In the genomic region with DNA sequence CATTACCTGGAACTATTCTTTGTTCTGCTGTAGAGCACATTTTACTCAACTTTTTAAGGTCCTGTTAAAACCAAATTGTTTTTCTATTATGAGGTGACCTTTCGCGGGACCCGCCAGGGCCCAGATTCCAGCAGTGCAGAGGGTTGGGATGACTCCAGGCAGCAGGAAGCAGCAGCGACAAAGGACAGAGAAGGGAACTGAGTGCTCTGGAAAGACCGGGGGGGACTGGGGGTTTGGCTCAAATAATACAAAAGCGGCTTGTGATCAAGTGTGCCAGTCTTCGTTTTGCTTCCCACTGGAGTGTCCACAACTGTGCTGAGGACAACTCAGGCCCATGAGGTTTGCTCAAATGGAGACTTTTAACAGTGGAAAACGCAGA, we compare ENCODE assay signal across 13 cellular contexts. TPM values are rescaled to one million over a fixed set of nuclear protein-coding genes. Genes with fewer than 3 reads are reported as not detected.
DNase-seq lines count a peak whose midpoint lies in the region; ATAC-seq lines count a peak whose summit lies in the region.
"Had no signal": no experiment of that assay in that cellular context is flagged by ENCODE, and none has a peak within 500 bp of the region (broad histone marks: within the 10 kb centered on the region; RNA-seq: fewer than 3 reads in every experiment).

No MANE protein-coding gene starts in this region.

- intact Hi-C loops in left cardiac atrium (cut with DNase I) (no loop called here), aorta (cut with DNase I) (no loop called here)

- 41 to 43% methylated on average over 8 of the region's 8 CpGs for WGBS in aorta, 2 donors

- peaks cover 1% of the 10 kb centered on the region for H3K4me1 Mint-ChIP-seq in activated naive CD8-positive, alpha-beta T cell (ENCODE audit: low read depth)
- H3K4me1 Mint-ChIP-seq in activated naive CD8-positive, alpha-beta T cell treated with anti-CD3 and anti-CD28 coated beads, Interleukin-2, amount 50 U/mL, for 24 hours, result peaks cover 11% of the 10 kb centered on the region
- H3K4me1 Mint-ChIP-seq: activated B cell treated with CpG ODN at 0.5 μM for 24 hours had no signal

- no peaks in the 10 kb centered on the region for H3K9me3 ChIP-seq in aorta (ENCODE audit: control insufficient read depth, low read length)
- H3K9me3 ChIP-seq: thoracic aorta had no signal

- H3K27ac Mint-ChIP-seq in activated naive CD8-positive, alpha-beta T cell, result peak overlapping the region; percentile 22
- H3K27ac Mint-ChIP-seq in activated naive CD8-positive, alpha-beta T cell treated with anti-CD3 and anti-CD28 coated beads, Interleukin-2, amount 50 U/mL, for 24 hours, result no peak overlapping the region
- H3K27ac Mint-ChIP-seq: activated B cell treated with CpG ODN at 0.5 μM for 24 hours had no signal

- no peak overlapping the region for H3K27ac ChIP-seq in aorta (ENCODE audit: low read depth in 1 of 2, low read length in 2 of 2)
- H3K27ac ChIP-seq: thoracic aorta had no signal

- no peak for DNase-seq in activated naive CD8-positive, alpha-beta T cell treated with anti-CD3 and anti-CD28 coated beads, Interleukin-2, amount 50 U/mL, for 24 hours
- DNase-seq in left cardiac atrium (no peak), nucleus accumbens (lab: John Stamatoyannopoulos, UW) (peak in 35 of 56 donors; percentile 11 to 74 (median 45)), aorta (no peak), NK-92 (lab: John Stamatoyannopoulos, UW; ENCODE audit: unreplicated experiment) (no peak), NCI-H1105 treated with DMSO at 0.1 percent for 48 hours (lab: John Stamatoyannopoulos, UW) (no peak)
- DNase-seq: activated B cell treated with CpG ODN at 0.5 μM for 24 hours, COR-L47, NCI-H1092, NCI-H226 had no signal

- H3K27me3 ChIP-seq in aorta (ENCODE audit: control insufficient read depth in 1 of 2, insufficient read depth in 2 of 2, low read length in 1 of 2), result no peaks in the 10 kb centered on the region

- ATAC-seq in activated naive CD8-positive, alpha-beta T cell treated with anti-CD3 and anti-CD28 coated beads, Interleukin-2, amount 50 U/mL, for 24 hours, result no peak
- ATAC-seq in left cardiac atrium, result peak; percentile 59 to 69
- ATAC-seq in aorta (ENCODE audit: low FRiP score), result peak; percentile 26
- ATAC-seq in HG03565 (IDR thresholded peaks at IDR 0.05; ENCODE audit: unreplicated experiment), result no peak

- H3K36me3 ChIP-seq in aorta (ENCODE audit: control insufficient read depth in 1 of 2, insufficient read depth in 2 of 2, low read length in 1 of 2), result peaks cover 0 to under 1% of the 10 kb centered on the region in 2 donors

- H3K4me3 Mint-ChIP-seq in activated naive CD8-positive, alpha-beta T cell, result no peak overlapping the region
- H3K4me3 Mint-ChIP-seq in activated naive CD8-positive, alpha-beta T cell treated with anti-CD3 and anti-CD28 coated beads, Interleukin-2, amount 50 U/mL, for 24 hours, result no peak overlapping the region
- H3K4me3 Mint-ChIP-seq: activated B cell treated with CpG ODN at 0.5 μM for 24 hours had no signal

- no peak overlapping the region for H3K4me3 ChIP-seq in aorta (ENCODE audit: low read length in 2 of 2)
- H3K4me3 ChIP-seq: thoracic aorta had no signal

- no peaks in the 10 kb centered on the region for H3K4me1 ChIP-seq in aorta (ENCODE audit: control insufficient read depth in 1 of 2, insufficient read depth in 2 of 2, low read length in 2 of 2)

- no peaks in the 10 kb centered on the region for H3K9me3 Mint-ChIP-seq in activated naive CD8-positive, alpha-beta T cell (ENCODE audit: low read depth)
- H3K9me3 Mint-ChIP-seq in activated naive CD8-positive, alpha-beta T cell treated with anti-CD3 and anti-CD28 coated beads, Interleukin-2, amount 50 U/mL, for 24 hours, result no peaks in the 10 kb centered on the region
- H3K9me3 Mint-ChIP-seq: activated B cell treated with CpG ODN at 0.5 μM for 24 hours had no signal

- H3K27me3 Mint-ChIP-seq in activated naive CD8-positive, alpha-beta T cell, result no peaks in the 10 kb centered on the region
- H3K27me3 Mint-ChIP-seq in activated naive CD8-positive, alpha-beta T cell treated with anti-CD3 and anti-CD28 coated beads, Interleukin-2, amount 50 U/mL, for 24 hours, result no peaks in the 10 kb centered on the region
- H3K27me3 Mint-ChIP-seq: activated B cell treated with CpG ODN at 0.5 μM for 24 hours had no signal

- peaks cover 4% of the 10 kb centered on the region for H3K36me3 Mint-ChIP-seq in activated naive CD8-positive, alpha-beta T cell
- H3K36me3 Mint-ChIP-seq in activated naive CD8-positive, alpha-beta T cell treated with anti-CD3 and anti-CD28 coated beads, Interleukin-2, amount 50 U/mL, for 24 hours (ENCODE audit: low read depth), result peaks cover 10% of the 10 kb centered on the region

RNA-seq across cellular contexts. Expression of a gene that starts 26.9 kb away (rescaled TPM):
- total RNA-seq in left cardiac atrium, result 10 to 100 TPM; 48.7 to 78.7 TPM
- total RNA-seq in aorta, result 100 to 1,000 TPM; 184 to 275 TPM
- 100 to 1,000 TPM in 1 of 2 donors, 10 to 100 TPM in 1; 44.1 to 153 TPM for polyA plus RNA-seq in aorta

Comparison
In these comparisons a context has a peak if more than half of its experiments do, and no peak if none do; other contexts are left out.
1. ATAC-seq: peak in left cardiac atrium (2 of 2) and aorta (single experiment); none in activated naive CD8-positive, alpha-beta T cell treated with anti-CD3 and anti-CD28 coated beads, Interleukin-2, amount 50 U/mL, for 24 hours (single experiment) and HG03565 (single experiment).
2. DNase-seq: peak in nucleus accumbens (35 of 56); none in activated naive CD8-positive, alpha-beta T cell treated with anti-CD3 and anti-CD28 coated beads, Interleukin-2, amount 50 U/mL, for 24 hours (single experiment), left cardiac atrium (single experiment), aorta (0 of 2), NK-92 (single experiment) and NCI-H1105 treated with DMSO at 0.1 percent for 48 hours (single experiment).